10 cellular contexts compared by ENCODE assay signal in genomic region chr7:116218051-116218645, GRCh38. TPM values are rescaled to one million over a fixed set of nuclear protein-coding genes. Genes with fewer than 3 reads are reported as not detected.
DNase-seq lines count a peak whose midpoint lies in the region; ATAC-seq, FAIRE-seq and TF ChIP-seq lines count a peak whose summit lies in the region.
"Had no signal": no experiment of that assay in that cellular context is flagged by ENCODE, and none has a peak within 500 bp of the region (broad histone marks: within the 10 kb centered on the region; RNA-seq: fewer than 3 reads in every experiment).

No MANE protein-coding gene starts in this region.

- CTCF ChIA-PET in A549 (lab: Yijun Ruan, JAX) = interaction anchor here (0.9 to 2.7 kb wide), 5 partner anchors 14 to 38 kb away, joined by 3 to 9 read pairs (median 7); no protein-coding TSS in a partner anchor

- TF ChIP-seq RAD21 in A549 (conservative IDR thresholded peaks at IDR 0.05 in 1 of 2, IDR thresholded peaks at IDR 0.05 in 1 of 2) = 0 out of 5 replicates have a peak, but pooled peaks of 1 of the 2 experiments have one; percentile 4

- no peaks in the 10 kb centered on the region for H3K9me3 Mint-ChIP-seq in activated T-helper 2 cell treated with anti-CD3 and anti-CD28 coated beads, Interferon-gamma antibody, Interleukin-2, Interleukin-4, amounts not matched to agents 10 μg/mL and 5 μg/mL and 100 μg/mL, durations not matched to agents 14 hours and 24 hours and 36 hours
- H3K9me3 Mint-ChIP-seq: neural crest cell had no signal

- H3K27me3 ChIP-seq in adrenal gland = no peaks in the 10 kb centered on the region
- no peaks in the 10 kb centered on the region for H3K27me3 ChIP-seq in right lobe of liver

- H3K4me3 ChIP-seq in A549 (peak overlapping the region; percentile 7; the same call in 1 of the 3 replicates), adrenal gland (no peak overlapping the region), right lobe of liver (no peak overlapping the region)

- H3K36me3 ChIP-seq in adrenal gland (replicated peaks in 1 of 2) (no peaks in the 10 kb centered on the region), right lobe of liver (no peaks in the 10 kb centered on the region)

- TF ChIP-seq CTCF in A549 (IDR thresholded peaks at IDR 0.05) = no peak
- TF ChIP-seq CTCF in adrenal gland (IDR thresholded peaks at IDR 0.05) = no peak
- TF ChIP-seq CTCF in right lobe of liver (IDR thresholded peaks at IDR 0.05) = no peak

- H3K27me3 Mint-ChIP-seq in activated T-helper 2 cell treated with anti-CD3 and anti-CD28 coated beads, Interferon-gamma antibody, Interleukin-2, Interleukin-4, amounts not matched to agents 10 μg/mL and 5 μg/mL and 100 μg/mL, durations not matched to agents 14 hours and 24 hours and 36 hours (ENCODE audit: low read depth) = no peaks in the 10 kb centered on the region

- H3K9me3 ChIP-seq in A549 (no peaks in the 10 kb centered on the region), adrenal gland (replicated peaks in 1 of 3) (no peaks in the 10 kb centered on the region), right lobe of liver (no peaks in the 10 kb centered on the region)

- under 1% methylated on average over 4 of the region's 4 CpGs for WGBS in A549 (ENCODE audit: missing lambda C conversion rate)
- WGBS in adrenal gland, 4 donors = 28 to 38% (median 32%) methylated on average over 4 of the region's 4 CpGs
- WGBS in right lobe of liver (ENCODE audit: insufficient coverage, low coverage, low lambda C conversion rate, missing lambda C conversion rate) = 36% methylated on average over 4 of the region's 4 CpGs

- peak in 1 of 2 experiments; percentile 88 for DNase-seq in A549 (ENCODE audit: low read depth in 1 of 2, low spot score in 1 of 2)
- peak; percentile 76 for DNase-seq in HS-5 (ENCODE audit: low read depth)
- DNase-seq in adrenal gland = peak; percentile 22 to 83 (median 62)
- DNase-seq in right lobe of liver = peak; percentile 50 to 56 (median 55)
- no peak for DNase-seq in cerebellar cortex (ENCODE audit: low spot score)
- no peak for DNase-seq in NCI-H748 (lab: John Stamatoyannopoulos, UW; ENCODE audit: unreplicated experiment)
- DNase-seq in activated T-helper 2 cell treated with anti-CD3 and anti-CD28 coated beads, Interferon-gamma antibody, Interleukin-2, Interleukin-4, amounts not matched to agents 10 μg/mL and 5 μg/mL and 100 μg/mL, durations not matched to agents 14 hours and 24 hours and 36 hours (ENCODE audit: low spot score) = no peak
- no peak for DNase-seq in stimulated activated CD4-positive, alpha-beta T cell treated with anti-CD3 and anti-CD28 coated beads, Interleukin-2, amount 100 ng/mL, for 24 hours
- DNase-seq: NCI-H345 had no signal

- no peak overlapping the region for H3K4me3 Mint-ChIP-seq in activated T-helper 2 cell treated with anti-CD3 and anti-CD28 coated beads, Interferon-gamma antibody, Interleukin-2, Interleukin-4, amounts not matched to agents 10 μg/mL and 5 μg/mL and 100 μg/mL, durations not matched to agents 14 hours and 24 hours and 36 hours (ENCODE audit: low read depth)
- H3K4me3 Mint-ChIP-seq: neural crest cell had no signal

- POLR2A ChIA-PET in A549 (lab: Yijun Ruan, JAX) = no interaction called here

- H3K4me2 ChIP-seq in A549 = peak overlapping the region; percentile 78

- peak in 1 of 2 experiments; percentile 34; a peak in 1 of 5 replicates for TF ChIP-seq EP300 in A549 (IDR thresholded peaks at IDR 0.05)

- H3K27ac ChIP-seq in A549 (peak overlapping the region; percentile 11 to 65; a peak in 4 of 6 replicates), adrenal gland (no peak overlapping the region), right lobe of liver (peak overlapping the region in 1 of 3 donors; percentile 20)

- H3K4me1 Mint-ChIP-seq in activated T-helper 2 cell treated with anti-CD3 and anti-CD28 coated beads, Interferon-gamma antibody, Interleukin-2, Interleukin-4, amounts not matched to agents 10 μg/mL and 5 μg/mL and 100 μg/mL, durations not matched to agents 14 hours and 24 hours and 36 hours (ENCODE audit: low read depth) = peaks cover 63% of the 10 kb centered on the region

- no peak overlapping the region for H3K27ac Mint-ChIP-seq in activated T-helper 2 cell treated with anti-CD3 and anti-CD28 coated beads, Interferon-gamma antibody, Interleukin-2, Interleukin-4, amounts not matched to agents 10 μg/mL and 5 μg/mL and 100 μg/mL, durations not matched to agents 14 hours and 24 hours and 36 hours

- H3K4me1 ChIP-seq in A549 (peaks cover 66% of the 10 kb centered on the region), adrenal gland (replicated peaks in 1 of 2) (peaks cover 4 to 14% of the 10 kb centered on the region in 2 donors), right lobe of liver (peaks cover 0 to 39% (median 0%) of the 10 kb centered on the region in 4 donors)

- no peak for TF ChIP-seq POLR2A in A549 (IDR thresholded peaks at IDR 0.05; ENCODE audit: low read length)
- TF ChIP-seq POLR2A in adrenal gland (IDR thresholded peaks at IDR 0.05) = no peak
- TF ChIP-seq POLR2A in right lobe of liver (IDR thresholded peaks at IDR 0.05) = no peak

- peak; percentile 32 for FAIRE-seq in A549 (lab: Jason Lieb, UNC)

- intact Hi-C loops in adrenal gland (cut with DNase I) (no loop called here), right lobe of liver (cut with DNase I) (no loop called here)
- intact Hi-C loops in activated T-helper 2 cell treated with anti-CD3 and anti-CD28 coated beads, Interferon-gamma antibody, Interleukin-2, Interleukin-4, amounts not matched to agents 10 μg/mL and 5 μg/mL and 100 μg/mL, durations not matched to agents 14 hours and 24 hours and 36 hours (cut with micrococcal nuclease) = loop anchor here (5.0 to 10.0 kb wide), 3 partner anchors 36 to 797 kb away; partner anchors contain the start of gene ST7

- H3K36me3 Mint-ChIP-seq in activated T-helper 2 cell treated with anti-CD3 and anti-CD28 coated beads, Interferon-gamma antibody, Interleukin-2, Interleukin-4, amounts not matched to agents 10 μg/mL and 5 μg/mL and 100 μg/mL, durations not matched to agents 14 hours and 24 hours and 36 hours (ENCODE audit: low read depth) = peaks cover 23% of the 10 kb centered on the region

- peak; percentile 85 to 89 for ATAC-seq in A549
- ATAC-seq in right lobe of liver = peak; percentile 72 to 91 (median 88)

TF ChIP-seq in A549, 52 proteins besides CTCF, POLR2A, EP300 and RAD21 (continues in another document):
- TF ChIP-seq HOXB13 (CRISPR knock-in tag; IDR thresholded peaks at IDR 0.05; ENCODE audit: low read depth) = peak; percentile 33; the same call in 1 of the 2 replicates
- TF ChIP-seq BCL3 (IDR thresholded peaks at IDR 0.05) = peak; percentile 53; the same call in 1 of the 3 replicates
- TF ChIP-seq CEBPB (IDR thresholded peaks at IDR 0.05) = peak in 1 of 2 experiments; percentile 91; a peak in 2 of 4 replicates
- TF ChIP-seq HOXA7 (CRISPR knock-in tag; IDR thresholded peaks at IDR 0.05) = no peak
- TF ChIP-seq MAFK (IDR thresholded peaks at IDR 0.05; ENCODE audit: partially characterized antibody) = peak; percentile 37
- TF ChIP-seq FOSL2 (IDR thresholded peaks at IDR 0.05) = peak; percentile 49
- peak; percentile 83 for TF ChIP-seq FOSL2 (CRISPR knock-in tag; IDR thresholded peaks at IDR 0.05)
- 0 out of 2 replicates have a peak, but pooled peaks have one; percentile 21 for TF ChIP-seq PBX3 (IDR thresholded peaks at IDR 0.05)
- peak; percentile 90 for TF ChIP-seq JUNB (IDR thresholded peaks at IDR 0.05)
- TF ChIP-seq FOXS1 (CRISPR knock-in tag; IDR thresholded peaks at IDR 0.05) = peak; percentile 81; the same call in 1 of the 2 replicates
- peak; percentile 76; the same call in 1 of the 2 replicates for TF ChIP-seq MAX (IDR thresholded peaks at IDR 0.05)

RNA-seq across cellular contexts. Expression of gene TES, which starts 7.8 kb away (rescaled TPM):
- polyA plus RNA-seq in A549 (2011; rRNA removed) (127 and 134 TPM in 2 replicates), A549 (2017; fragmentation: RNase III; extraction: RNeasy Plus Mini Kit Qiagen cat#74134 plus additional on column Dnase treatment) (43.0 to 46.6 TPM (median 45.9 TPM) in 3 replicates), adrenal gland (10 to 100 TPM in 2 of 3 donors, 1 to 10 TPM in 1; 3.9 to 13.7 (median 10.7) TPM)
- polyA plus RNA-seq in A549 (2012; cell fraction: cytosol; rRNA removed) = 33.6 and 33.9 TPM in 2 replicates
- polyA plus RNA-seq in A549 (2012; cell fraction: nucleus; rRNA removed) = 45.5 and 65.3 TPM in 2 replicates
- polyA minus RNA-seq in A549 (2011; rRNA and poly(A)+ RNA removed) = 74.8 and 76.6 TPM in 2 replicates
- total RNA-seq in adrenal gland (10 to 100 TPM in 7 of 8 donors, 1 to 10 TPM in 1; 8.7 to 21.8 (median 14.8) TPM), right lobe of liver (10 to 100 TPM in 3 of 6 experiments, 1 to 10 TPM in 3; 6.0 to 22.3 (median 12.5) TPM)
- total RNA-seq in activated T-helper 2 cell treated with anti-CD3 and anti-CD28 coated beads, Interferon-gamma antibody, Interleukin-2, Interleukin-4, amounts not matched to agents 10 μg/mL and 5 μg/mL and 100 μg/mL, durations not matched to agents 14 hours and 24 hours and 36 hours = 44.3 and 46.3 TPM in 2 replicates

Comparison
In these comparisons a context has a peak if more than half of its experiments do, and no peak if none do; other contexts are left out.
1. DNase-seq: peak in HS-5 (single experiment), adrenal gland (7 of 7) and right lobe of liver (3 of 3); none in cerebellar cortex (single experiment), NCI-H748 (single experiment), activated T-helper 2 cell treated with anti-CD3 and anti-CD28 coated beads, Interferon-gamma antibody, Interleukin-2, Interleukin-4, amounts not matched to agents 10 μg/mL and 5 μg/mL and 100 μg/mL, durations not matched to agents 14 hours and 24 hours and 36 hours (single experiment) and stimulated activated CD4-positive, alpha-beta T cell treated with anti-CD3 and anti-CD28 coated beads, Interleukin-2, amount 100 ng/mL, for 24 hours (0 of 2).
2. H3K27ac ChIP-seq: peak in A549 (2 of 2); none in adrenal gland (0 of 5).